1 cellular context compared by ENCODE assay signal in the genomic region with DNA sequence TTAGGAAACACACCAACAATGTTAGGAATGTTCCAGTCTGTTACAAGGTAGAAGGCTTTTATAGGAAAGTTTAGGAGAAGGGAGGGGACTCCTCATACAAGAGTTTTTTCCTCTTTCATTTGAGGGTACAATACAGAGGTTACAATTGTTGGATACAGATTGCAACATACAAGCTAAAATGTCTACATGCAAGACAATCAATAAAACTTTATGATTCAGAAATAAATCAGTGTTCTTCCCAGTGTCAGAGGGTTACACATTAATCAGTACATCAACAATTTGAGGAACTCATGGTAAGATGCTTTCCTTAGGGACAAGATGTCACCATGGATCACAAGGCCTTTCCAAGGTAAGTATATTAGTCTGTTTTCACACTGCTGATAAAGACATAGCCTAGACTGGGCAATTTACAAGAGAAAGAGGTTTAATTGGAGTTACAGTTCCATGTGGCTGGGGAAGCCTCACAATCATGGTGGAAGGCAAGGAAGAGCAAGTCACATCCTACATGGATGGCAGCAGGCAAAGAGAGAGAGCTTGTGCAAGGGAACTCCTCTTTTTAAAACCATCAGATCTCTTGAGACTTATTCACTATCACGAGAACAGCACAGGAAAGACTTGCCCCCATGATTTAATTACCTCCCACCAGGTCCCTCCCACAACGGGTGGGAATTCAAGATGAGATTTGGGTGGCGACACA. TPM values are rescaled to one million over a fixed set of nuclear protein-coding genes. Genes with fewer than 3 reads are reported as not detected.
"Had no signal": no experiment of that assay in that cellular context is flagged by ENCODE, and none has a peak within 500 bp of the region (broad histone marks: within the 10 kb centered on the region; RNA-seq: fewer than 3 reads in every experiment).

No MANE protein-coding gene starts in this region.

RNA-seq across cellular contexts. Expression of gene NPC1L1, which starts 34.4 kb away (rescaled TPM):
- total RNA-seq: GM23248 had no signal
- polyA plus RNA-seq: GM23248 had no signal
